In genomic region chr20:50921055-50921454, GRCh38 we compare ENCODE assay signal across 11 cellular contexts. TPM values are rescaled to one million over a fixed set of nuclear protein-coding genes. Genes with fewer than 3 reads are reported as not detected.
DNase-seq lines count a peak whose midpoint lies in the region; ATAC-seq, FAIRE-seq and TF ChIP-seq lines count a peak whose summit lies in the region.
"Had no signal": no experiment of that assay in that cellular context is flagged by ENCODE, and none has a peak within 500 bp of the region (broad histone marks: within the 10 kb centered on the region; RNA-seq: fewer than 3 reads in every experiment).

No MANE protein-coding gene starts in this region.

- H3K27ac ChIP-seq in GM12878 (ENCODE audit: control insufficient read depth, insufficient read depth) (no peak overlapping the region), stomach (peak overlapping the region in 1 of 5 donors; percentile 7)
- H3K27ac ChIP-seq: dorsolateral prefrontal cortex had no signal

- H2AFZ ChIP-seq in GM12878 (ENCODE audit: control insufficient read depth, low read depth, low read length): no peak overlapping the region

- in situ Hi-C loops in GM12878 (cut with MboI): no loop called here

- POLR2A ChIA-PET in GM12878 (lab: Charles Lee): interaction anchor here (0.6 to 1.2 kb wide), 5 partner anchors 8 to 126 kb away, joined by 3 to 5 read pairs (median 4); partner anchors contain the start of genes ADNP and BCAS4

- H3K36me3 ChIP-seq in GM12878 (ENCODE audit: control insufficient read depth in 2 of 2, insufficient read depth in 2 of 2, low read length in 1 of 2): peaks cover 4 to 29% of the 10 kb centered on the region in 2 experiments
- peaks cover 0 to 16% (median 3%) of the 10 kb centered on the region in 4 donors for H3K36me3 ChIP-seq in stomach

- intact Hi-C loops in GM12878 (cut with micrococcal nuclease; ENCODE audit: unreplicated experiment): no loop called here
- intact Hi-C loops in stomach (cut with DNase I; ENCODE audit: low total_unique reads): no loop called here

- H3K9me3 Mint-ChIP-seq in memory B cell: no peaks in the 10 kb centered on the region

- TF ChIP-seq POLR2A in GM12878 (IDR thresholded peaks at IDR 0.05; ENCODE audit: low read depth, low read length) (no peak), stomach (IDR thresholded peaks at IDR 0.05) (no peak)

- H3K4me1 ChIP-seq in GM12878 (ENCODE audit: control insufficient read depth, insufficient read depth, low read length) (peaks cover 28% of the 10 kb centered on the region), stomach (peaks cover 49 to 100% (median 81%) of the 10 kb centered on the region in 4 donors)

- H3K9ac ChIP-seq in GM12878 (ENCODE audit: control insufficient read depth, insufficient read depth, low read length): no peak overlapping the region

- H3K36me3 Mint-ChIP-seq in memory B cell: peaks cover 10% of the 10 kb centered on the region

- CTCF ChIA-PET in GM12878 (lab: Yijun Ruan, JAX): interaction anchor here (1.7 to 3.4 kb wide), 2 partner anchors 8 to 10 kb away, joined by 3 to 29 read pairs; partner anchors contain the start of gene ADNP

- BruUV-seq in GM12878 (replicated peaks; lab: Mats Ljungman, UMichigan): TSS peak; percentile 1

- no peak for DNase-seq in D721Med (ENCODE audit: insufficient read length, low spot score)
- no peak for DNase-seq in GM12878 (ENCODE audit: low read depth, low spot score)
- no peak for DNase-seq in memory B cell (ENCODE audit: low spot score in 2 of 2)
- no peak for DNase-seq in NCI-H2107 treated with DMSO at 0.1 percent for 48 hours (lab: John Stamatoyannopoulos, UW; ENCODE audit: unreplicated experiment)
- no peak for DNase-seq in stomach
- DNase-seq in RCC 7860 (ENCODE audit: low spot score): no peak
- no peak for DNase-seq in activated effector memory CD4-positive, alpha-beta T cell treated with anti-CD3 and anti-CD28 coated beads, Interleukin-2, amount 50 U/mL, for 16 hours
- DNase-seq: DND-41, dorsolateral prefrontal cortex, NCI-H510A treated with DMSO at 0.1 percent for 48 hours had no signal

- RAD21 ChIA-PET in GM12878 (lab: Charles Lee; ENCODE audit: unreplicated experiment): interaction anchor here (0.8 to 3.5 kb wide), 8 partner anchors 8 to 126 kb away, joined by 3 to 12 read pairs (median 3); partner anchors contain the start of genes ADNP and BCAS4

- no peaks in the 10 kb centered on the region for H3K27me3 Mint-ChIP-seq in memory B cell

- peaks cover 5% of the 10 kb centered on the region for H4K20me1 ChIP-seq in GM12878 (ENCODE audit: control insufficient read depth, insufficient read depth)

- H3K27ac Mint-ChIP-seq in memory B cell: peak overlapping the region; percentile 95

- H3K27me3 ChIP-seq in GM12878 (replicated peaks in 1 of 2; ENCODE audit: control insufficient read depth in 2 of 2, insufficient read depth in 2 of 2, low read length in 1 of 2): no peaks in the 10 kb centered on the region
- H3K27me3 ChIP-seq in stomach: no peaks in the 10 kb centered on the region
- H3K27me3 ChIP-seq: dorsolateral prefrontal cortex had no signal

- FAIRE-seq in D721Med (lab: Jason Lieb, UNC) (peak; percentile 90), GM12878 (lab: Jason Lieb, UNC) (no peak), RCC 7860 (lab: Jason Lieb, UNC) (no peak)

- H3K4me3 Mint-ChIP-seq in memory B cell: no peak overlapping the region

- H3K4me3 ChIP-seq in GM12878 (no peak overlapping the region), stomach (no peak overlapping the region)
- H3K4me3 ChIP-seq: dorsolateral prefrontal cortex had no signal

- ATAC-seq in HG03354 (IDR thresholded peaks at IDR 0.05; ENCODE audit: poor library complexity, severe bottlenecking, unreplicated experiment): peak; percentile 45
- peak; percentile 55 for ATAC-seq in GM12878
- peak; percentile 81 for ATAC-seq in memory B cell (ENCODE audit: low read depth)

- TF ChIP-seq EP300 in GM12878 (IDR thresholded peaks at IDR 0.05; ENCODE audit: borderline replicate concordance in 1 of 2, control insufficient read depth in 1 of 2, low read depth in 2 of 2, low read length in 2 of 2) (no peak), stomach (IDR thresholded peaks at IDR 0.05) (no peak)

- peaks cover 60% of the 10 kb centered on the region for H3K4me1 Mint-ChIP-seq in memory B cell

- no peak for TF ChIP-seq RAD21 in GM12878 (IDR thresholded peaks at IDR 0.05; ENCODE audit: insufficient read depth, low read depth, low read length)

- no peak for TF ChIP-seq CTCF in D721Med (IDR thresholded peaks at IDR 0.05; ENCODE audit: insufficient read depth, missing control alignments)
- 0 out of 6 replicates have a peak, but pooled peaks of 1 of the 3 experiments have one; percentile 1 for TF ChIP-seq CTCF in GM12878 (IDR thresholded peaks at IDR 0.05 in 2 of 3, conservative IDR thresholded peaks at IDR 0.05 in 1 of 3; ENCODE audit: control insufficient read depth in 2 of 3, extremely low read depth in 1 of 3, insufficient read depth in 1 of 3, low read depth in 3 of 3, low read length in 3 of 3)
- TF ChIP-seq CTCF in stomach (IDR thresholded peaks at IDR 0.05): no peak

- SMC1A ChIA-PET in GM12878 (lab: Charles Lee; ENCODE audit: uncharacterized antibody, unreplicated experiment): interaction anchor here (1.1 to 2.4 kb wide), 7 partner anchors 8 to 127 kb away, joined by 3 to 8 read pairs (median 5); partner anchors contain the start of genes ADNP and BCAS4

- 0 out of 2 replicates have a peak overlapping the region, but pooled peaks have one; percentile 41 for H3K4me2 ChIP-seq in GM12878 (ENCODE audit: control insufficient read depth, insufficient read depth)

- H3K9me3 ChIP-seq in GM12878 (replicated peaks; ENCODE audit: control insufficient read depth, insufficient read depth, low read length): no peaks in the 10 kb centered on the region
- H3K9me3 ChIP-seq in stomach: no peaks in the 10 kb centered on the region

- H3K79me2 ChIP-seq in GM12878 (ENCODE audit: control insufficient read depth, insufficient read depth, low read length): peaks cover 97% of the 10 kb centered on the region

RNA-seq across cellular contexts. Expression of gene ADNP, which starts 10.2 kb away (rescaled TPM):
- 129 and 136 TPM in 2 replicates for total RNA-seq in GM12878 (2013; cell fraction: nucleolus; rRNA removed)
- total RNA-seq in GM12878 (2014; rRNA removed): 22.8 and 23.0 TPM in 2 replicates
- total RNA-seq in GM12878 (2014; rRNA removed; fragmentation: Illumina TruSeq; extraction: Trizol): 28.3 and 30.4 TPM in 2 replicates
- total RNA-seq in GM12878 (2021): 74.4 and 74.5 TPM in 2 replicates
- 30.5 TPM for polyA plus RNA-seq in GM12878 (2011; ENCODE audit: low read depth)
- polyA plus RNA-seq in GM12878 (2011; rRNA removed): 30.6 and 40.0 TPM in 2 replicates
- polyA plus RNA-seq in GM12878 (2011; cell fraction: cytosol; rRNA removed): 20.1 and 27.2 TPM in 2 replicates
- polyA plus RNA-seq in GM12878 (2011; cell fraction: nucleus; rRNA removed): 61.5 and 64.3 TPM in 2 replicates
- polyA plus RNA-seq in GM12878 (2012): 34.8 and 42.0 TPM in 2 replicates
- polyA plus RNA-seq in GM12878 (2014; fragmentation: Illumina TruSeq; extraction: Trizol): 66.9 and 82.8 TPM in 2 replicates
- polyA plus RNA-seq in GM12878 (2014; fragmentation: Nextera tagmentation; extraction: Ambion mirVana): 10 to 100 TPM; 25.9 to 39.7 TPM
- polyA plus RNA-seq in GM12878 (2014; rRNA removed): 23.6 and 28.1 TPM in 2 replicates
- polyA plus RNA-seq in GM12878 (2016; fragmentation: Nextera tagmentation; extraction: Ambion mirVana): 10 to 100 TPM; 39.1 to 40.3 TPM
- polyA minus RNA-seq in GM12878 (2011; rRNA and poly(A)+ RNA removed): 54.7 and 78.9 TPM in 2 replicates
- 25.9 and 31.9 TPM in 2 replicates for polyA minus RNA-seq in GM12878 (2011; cell fraction: cytosol; rRNA and poly(A)+ RNA removed)
- 28.5 and 36.6 TPM in 2 replicates for polyA minus RNA-seq in GM12878 (2011; cell fraction: nucleus; rRNA and poly(A)+ RNA removed)
- total RNA-seq in stomach: 10 to 100 TPM; 39.7 to 67.4 (median 57.1) TPM
- polyA plus RNA-seq in stomach: 10 to 100 TPM; 19.9 to 41.3 (median 20.4) TPM

RNA-seq across cellular contexts. Expression of gene DPM1, which starts 37.3 kb away (rescaled TPM):
- total RNA-seq in GM12878 (2013; cell fraction: nucleolus; rRNA removed): 18.4 and 21.1 TPM in 2 replicates
- total RNA-seq in GM12878 (2014; rRNA removed) (66.0 and 76.1 TPM in 2 replicates), GM12878 (2014; rRNA removed; fragmentation: Illumina TruSeq; extraction: Trizol) (105 and 107 TPM in 2 replicates), GM12878 (2021) (50.8 and 53.3 TPM in 2 replicates), stomach (10 to 100 TPM; 10.7 to 74.1 (median 33.2) TPM)
- 37.8 TPM for polyA plus RNA-seq in GM12878 (2011; ENCODE audit: low read depth)
- polyA plus RNA-seq in GM12878 (2011; rRNA removed) (72.3 and 127 TPM in 2 replicates), GM12878 (2014; fragmentation: Illumina TruSeq; extraction: Trizol) (112 and 187 TPM in 2 replicates), GM12878 (2014; fragmentation: Nextera tagmentation; extraction: Ambion mirVana) (100 to 1,000 TPM; 138 to 145 TPM), GM12878 (2014; rRNA removed) (85.6 and 98.5 TPM in 2 replicates), GM12878 (2016; fragmentation: Nextera tagmentation; extraction: Ambion mirVana) (100 to 1,000 TPM; 159 to 167 TPM), stomach (10 to 100 TPM; 47.9 to 53.2 (median 52.7) TPM)
- 27.4 and 31.7 TPM in 2 replicates for polyA plus RNA-seq in GM12878 (2011; cell fraction: cytosol; rRNA removed)
- 26.8 and 36.2 TPM in 2 replicates for polyA plus RNA-seq in GM12878 (2011; cell fraction: nucleus; rRNA removed)
- polyA plus RNA-seq in GM12878 (2012): 52.8 and 55.9 TPM in 2 replicates
- polyA minus RNA-seq in GM12878 (2011; rRNA and poly(A)+ RNA removed): 9.8 and 20.5 TPM in 2 replicates
- polyA minus RNA-seq in GM12878 (2011; cell fraction: cytosol; rRNA and poly(A)+ RNA removed): 10.7 and 13.9 TPM in 2 replicates
- 11.8 and 16.8 TPM in 2 replicates for polyA minus RNA-seq in GM12878 (2011; cell fraction: nucleus; rRNA and poly(A)+ RNA removed)

RNA-seq across cellular contexts. Expression of gene MOCS3, which starts 37.6 kb away (rescaled TPM):
- 6.0 and 6.1 TPM in 2 replicates for total RNA-seq in GM12878 (2013; cell fraction: nucleolus; rRNA removed)
- 5.7 and 5.9 TPM in 2 replicates for total RNA-seq in GM12878 (2014; rRNA removed)
- total RNA-seq in GM12878 (2014; rRNA removed; fragmentation: Illumina TruSeq; extraction: Trizol): 3.0 and 3.3 TPM in 2 replicates
- total RNA-seq in GM12878 (2021): 4.7 and 5.2 TPM in 2 replicates
- 0.83 TPM for polyA plus RNA-seq in GM12878 (2011; ENCODE audit: low read depth)
- 2.0 and 2.2 TPM in 2 replicates for polyA plus RNA-seq in GM12878 (2011; rRNA removed)
- 2.4 and 3.0 TPM in 2 replicates for polyA plus RNA-seq in GM12878 (2011; cell fraction: cytosol; rRNA removed)
- polyA plus RNA-seq in GM12878 (2011; cell fraction: nucleus; rRNA removed): 1.4 and 1.6 TPM in 2 replicates
- polyA plus RNA-seq in GM12878 (2012): 2.1 and 2.6 TPM in 2 replicates
- 2.4 and 2.8 TPM in 2 replicates for polyA plus RNA-seq in GM12878 (2014; fragmentation: Illumina TruSeq; extraction: Trizol)
- under 1 TPM; 0.87 to 0.99 TPM for polyA plus RNA-seq in GM12878 (2014; fragmentation: Nextera tagmentation; extraction: Ambion mirVana)
- 3.6 and 4.6 TPM in 2 replicates for polyA plus RNA-seq in GM12878 (2014; rRNA removed)
- polyA plus RNA-seq in GM12878 (2016; fragmentation: Nextera tagmentation; extraction: Ambion mirVana): 1 to 10 TPM; 4.0 to 4.6 TPM
- 4.6 and 6.5 TPM in 2 replicates for polyA minus RNA-seq in GM12878 (2011; rRNA and poly(A)+ RNA removed)
- 2.0 and 2.1 TPM in 2 replicates for polyA minus RNA-seq in GM12878 (2011; cell fraction: cytosol; rRNA and poly(A)+ RNA removed)
- polyA minus RNA-seq in GM12878 (2011; cell fraction: nucleus; rRNA and poly(A)+ RNA removed): 4.6 and 7.6 TPM in 2 replicates
- total RNA-seq in stomach: 1 to 10 TPM in 3 of 5 donors, under 1 TPM in 1, not detected in 1; 0.89 to 7.0 (median 2.7) TPM
- polyA plus RNA-seq in stomach: 1 to 10 TPM; 2.1 to 2.4 (median 2.2) TPM
